ENCODE assay signal across 1 cellular context in the genomic region with DNA sequence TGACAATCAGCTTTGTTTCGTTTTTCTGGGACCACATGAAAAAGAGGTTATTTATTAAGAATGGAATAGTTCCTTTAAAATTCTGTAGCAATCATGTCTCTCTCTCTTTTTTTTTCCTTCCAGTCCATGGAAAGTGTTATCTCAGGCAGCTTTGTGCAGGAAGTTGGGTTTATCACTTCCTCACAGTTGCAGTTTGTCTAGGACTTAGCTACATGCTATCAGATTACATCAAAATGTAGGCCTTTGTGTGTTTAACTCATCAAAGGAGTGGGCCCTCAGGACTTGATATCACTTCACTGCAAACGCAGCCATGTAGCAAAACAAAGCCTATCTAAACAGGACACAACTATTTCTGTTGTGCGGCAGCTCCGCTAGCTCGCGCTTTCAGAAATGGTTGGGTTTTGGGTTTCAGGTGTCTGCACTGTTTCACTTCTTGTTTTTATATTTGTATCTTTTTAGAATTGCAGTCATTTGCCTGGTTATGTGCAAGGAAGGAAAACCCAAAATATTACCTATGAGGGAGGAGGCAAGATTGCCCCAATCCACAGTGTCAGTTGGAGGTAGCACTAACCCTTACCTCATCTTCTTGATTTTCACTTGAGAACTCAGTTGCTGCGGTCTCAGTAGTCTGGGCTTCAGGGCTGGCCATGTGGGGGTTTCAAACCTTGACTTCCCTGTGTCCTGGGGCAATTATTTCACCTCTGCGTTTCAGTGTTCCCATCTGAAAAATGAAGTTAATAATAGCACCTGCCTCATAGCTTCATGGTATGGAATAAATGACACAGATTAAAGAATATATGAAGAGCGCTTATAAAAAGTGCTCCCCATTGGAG.
TF ChIP-seq lines count a peak whose summit lies in the region.

No MANE protein-coding gene starts in this region.

TF ChIP-seq in HepG2, 621 proteins besides CTCF, POLR2A, EP300 and RAD21 (continued from another document and continues in another):
- TF ChIP-seq SALL1 (CRISPR knock-in tag; IDR thresholded peaks at IDR 0.05) = peak; percentile 71
- TF ChIP-seq, protein P1, sequence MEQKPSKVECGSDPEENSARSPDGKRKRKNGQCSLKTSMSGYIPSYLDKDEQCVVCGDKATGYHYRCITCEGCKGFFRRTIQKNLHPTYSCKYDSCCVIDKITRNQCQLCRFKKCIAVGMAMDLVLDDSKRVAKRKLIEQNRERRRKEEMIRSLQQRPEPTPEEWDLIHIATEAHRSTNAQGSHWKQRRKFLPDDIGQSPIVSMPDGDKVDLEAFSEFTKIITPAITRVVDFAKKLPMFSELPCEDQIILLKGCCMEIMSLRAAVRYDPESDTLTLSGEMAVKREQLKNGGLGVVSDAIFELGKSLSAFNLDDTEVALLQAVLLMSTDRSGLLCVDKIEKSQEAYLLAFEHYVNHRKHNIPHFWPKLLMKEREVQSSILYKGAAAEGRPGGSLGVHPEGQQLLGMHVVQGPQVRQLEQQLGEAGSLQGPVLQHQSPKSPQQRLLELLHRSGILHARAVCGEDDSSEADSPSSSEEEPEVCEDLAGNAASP (CRISPR knock-in tag; IDR thresholded peaks at IDR 0.05; ENCODE audit: borderline replicate concordance) = peak; percentile 69; the same call in 1 of the 2 replicates
- TF ChIP-seq AHR (CRISPR knock-in tag; IDR thresholded peaks at IDR 0.05) = no peak
- TF ChIP-seq, protein P2, sequence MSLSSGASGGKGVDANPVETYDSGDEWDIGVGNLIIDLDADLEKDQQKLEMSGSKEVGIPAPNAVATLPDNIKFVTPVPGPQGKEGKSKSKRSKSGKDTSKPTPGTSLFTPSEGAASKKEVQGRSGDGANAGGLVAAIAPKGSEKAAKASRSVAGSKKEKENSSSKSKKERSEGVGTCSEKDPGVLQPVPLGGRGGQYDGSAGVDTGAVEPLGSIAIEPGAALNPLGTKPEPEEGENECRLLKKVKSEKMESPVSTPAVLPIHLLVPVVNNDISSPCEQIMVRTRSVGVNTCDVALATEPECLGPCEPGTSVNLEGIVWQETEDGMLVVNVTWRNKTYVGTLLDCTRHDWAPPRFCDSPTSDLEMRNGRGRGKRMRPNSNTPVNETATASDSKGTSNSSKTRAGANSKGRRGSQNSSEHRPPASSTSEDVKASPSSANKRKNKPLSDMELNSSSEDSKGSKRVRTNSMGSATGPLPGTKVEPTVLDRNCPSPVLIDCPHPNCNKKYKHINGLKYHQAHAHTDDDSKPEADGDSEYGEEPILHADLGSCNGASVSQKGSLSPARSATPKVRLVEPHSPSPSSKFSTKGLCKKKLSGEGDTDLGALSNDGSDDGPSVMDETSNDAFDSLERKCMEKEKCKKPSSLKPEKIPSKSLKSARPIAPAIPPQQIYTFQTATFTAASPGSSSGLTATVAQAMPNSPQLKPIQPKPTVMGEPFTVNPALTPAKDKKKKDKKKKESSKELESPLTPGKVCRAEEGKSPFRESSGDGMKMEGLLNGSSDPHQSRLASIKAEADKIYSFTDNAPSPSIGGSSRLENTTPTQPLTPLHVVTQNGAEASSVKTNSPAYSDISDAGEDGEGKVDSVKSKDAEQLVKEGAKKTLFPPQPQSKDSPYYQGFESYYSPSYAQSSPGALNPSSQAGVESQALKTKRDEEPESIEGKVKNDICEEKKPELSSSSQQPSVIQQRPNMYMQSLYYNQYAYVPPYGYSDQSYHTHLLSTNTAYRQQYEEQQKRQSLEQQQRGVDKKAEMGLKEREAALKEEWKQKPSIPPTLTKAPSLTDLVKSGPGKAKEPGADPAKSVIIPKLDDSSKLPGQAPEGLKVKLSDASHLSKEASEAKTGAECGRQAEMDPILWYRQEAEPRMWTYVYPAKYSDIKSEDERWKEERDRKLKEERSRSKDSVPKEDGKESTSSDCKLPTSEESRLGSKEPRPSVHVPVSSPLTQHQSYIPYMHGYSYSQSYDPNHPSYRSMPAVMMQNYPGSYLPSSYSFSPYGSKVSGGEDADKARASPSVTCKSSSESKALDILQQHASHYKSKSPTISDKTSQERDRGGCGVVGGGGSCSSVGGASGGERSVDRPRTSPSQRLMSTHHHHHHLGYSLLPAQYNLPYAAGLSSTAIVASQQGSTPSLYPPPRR (CRISPR knock-in tag; IDR thresholded peaks at IDR 0.05; ENCODE audit: borderline replicate concordance) = peak; percentile 92
- no peak for TF ChIP-seq NCOA5 (CRISPR knock-in tag; IDR thresholded peaks at IDR 0.05)
- TF ChIP-seq BCL6 (CRISPR knock-in tag; IDR thresholded peaks at IDR 0.05) = peak; percentile 87
- TF ChIP-seq, protein P3, sequence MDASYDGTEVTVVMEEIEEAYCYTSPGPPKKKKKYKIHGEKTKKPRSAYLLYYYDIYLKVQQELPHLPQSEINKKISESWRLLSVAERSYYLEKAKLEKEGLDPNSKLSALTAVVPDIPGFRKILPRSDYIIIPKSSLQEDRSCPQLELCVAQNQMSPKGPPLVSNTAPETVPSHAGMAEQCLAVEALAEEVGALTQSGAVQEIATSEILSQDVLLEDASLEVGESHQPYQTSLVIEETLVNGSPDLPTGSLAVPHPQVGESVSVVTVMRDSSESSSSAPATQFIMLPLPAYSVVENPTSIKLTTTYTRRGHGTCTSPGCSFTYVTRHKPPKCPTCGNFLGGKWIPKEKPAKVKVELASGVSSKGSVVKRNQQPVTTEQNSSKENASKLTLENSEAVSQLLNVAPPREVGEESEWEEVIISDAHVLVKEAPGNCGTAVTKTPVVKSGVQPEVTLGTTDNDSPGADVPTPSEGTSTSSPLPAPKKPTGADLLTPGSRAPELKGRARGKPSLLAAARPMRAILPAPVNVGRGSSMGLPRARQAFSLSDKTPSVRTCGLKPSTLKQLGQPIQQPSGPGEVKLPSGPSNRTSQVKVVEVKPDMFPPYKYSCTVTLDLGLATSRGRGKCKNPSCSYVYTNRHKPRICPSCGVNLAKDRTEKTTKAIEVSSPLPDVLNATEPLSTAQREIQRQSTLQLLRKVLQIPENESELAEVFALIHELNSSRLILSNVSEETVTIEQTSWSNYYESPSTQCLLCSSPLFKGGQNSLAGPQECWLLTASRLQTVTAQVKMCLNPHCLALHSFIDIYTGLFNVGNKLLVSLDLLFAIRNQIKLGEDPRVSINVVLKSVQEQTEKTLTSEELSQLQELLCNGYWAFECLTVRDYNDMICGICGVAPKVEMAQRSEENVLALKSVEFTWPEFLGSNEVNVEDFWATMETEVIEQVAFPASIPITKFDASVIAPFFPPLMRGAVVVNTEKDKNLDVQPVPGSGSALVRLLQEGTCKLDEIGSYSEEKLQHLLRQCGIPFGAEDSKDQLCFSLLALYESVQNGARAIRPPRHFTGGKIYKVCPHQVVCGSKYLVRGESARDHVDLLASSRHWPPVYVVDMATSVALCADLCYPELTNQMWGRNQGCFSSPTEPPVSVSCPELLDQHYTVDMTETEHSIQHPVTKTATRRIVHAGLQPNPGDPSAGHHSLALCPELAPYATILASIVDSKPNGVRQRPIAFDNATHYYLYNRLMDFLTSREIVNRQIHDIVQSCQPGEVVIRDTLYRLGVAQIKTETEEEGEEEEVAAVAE (CRISPR knock-in tag; IDR thresholded peaks at IDR 0.05; ENCODE audit: borderline replicate concordance) = 0 out of 2 replicates have a peak, but pooled peaks have one; percentile 20
- peak; percentile 62; the same call in 1 of the 2 replicates for TF ChIP-seq DPF2 (CRISPR knock-in tag; IDR thresholded peaks at IDR 0.05; ENCODE audit: borderline replicate concordance, low read depth)
- TF ChIP-seq NONO (IDR thresholded peaks at IDR 0.05) = no peak
- no peak; the same call in 1 of the 2 replicates for TF ChIP-seq NONO (CRISPR knock-in tag; conservative IDR thresholded peaks at IDR 0.05)
- TF ChIP-seq, protein P4, sequence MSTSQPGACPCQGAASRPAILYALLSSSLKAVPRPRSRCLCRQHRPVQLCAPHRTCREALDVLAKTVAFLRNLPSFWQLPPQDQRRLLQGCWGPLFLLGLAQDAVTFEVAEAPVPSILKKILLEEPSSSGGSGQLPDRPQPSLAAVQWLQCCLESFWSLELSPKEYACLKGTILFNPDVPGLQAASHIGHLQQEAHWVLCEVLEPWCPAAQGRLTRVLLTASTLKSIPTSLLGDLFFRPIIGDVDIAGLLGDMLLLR (CRISPR knock-in tag; IDR thresholded peaks at IDR 0.05) = no peak
- TF ChIP-seq, protein P5, sequence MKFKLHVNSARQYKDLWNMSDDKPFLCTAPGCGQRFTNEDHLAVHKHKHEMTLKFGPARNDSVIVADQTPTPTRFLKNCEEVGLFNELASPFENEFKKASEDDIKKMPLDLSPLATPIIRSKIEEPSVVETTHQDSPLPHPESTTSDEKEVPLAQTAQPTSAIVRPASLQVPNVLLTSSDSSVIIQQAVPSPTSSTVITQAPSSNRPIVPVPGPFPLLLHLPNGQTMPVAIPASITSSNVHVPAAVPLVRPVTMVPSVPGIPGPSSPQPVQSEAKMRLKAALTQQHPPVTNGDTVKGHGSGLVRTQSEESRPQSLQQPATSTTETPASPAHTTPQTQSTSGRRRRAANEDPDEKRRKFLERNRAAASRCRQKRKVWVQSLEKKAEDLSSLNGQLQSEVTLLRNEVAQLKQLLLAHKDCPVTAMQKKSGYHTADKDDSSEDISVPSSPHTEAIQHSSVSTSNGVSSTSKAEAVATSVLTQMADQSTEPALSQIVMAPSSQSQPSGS (CRISPR knock-in tag; IDR thresholded peaks at IDR 0.05) = 0 out of 2 replicates have a peak, but pooled peaks have one; percentile 29
- TF ChIP-seq KDM5A (IDR thresholded peaks at IDR 0.05; ENCODE audit: borderline replicate concordance, low read length) = no peak
- TF ChIP-seq, protein P6, sequence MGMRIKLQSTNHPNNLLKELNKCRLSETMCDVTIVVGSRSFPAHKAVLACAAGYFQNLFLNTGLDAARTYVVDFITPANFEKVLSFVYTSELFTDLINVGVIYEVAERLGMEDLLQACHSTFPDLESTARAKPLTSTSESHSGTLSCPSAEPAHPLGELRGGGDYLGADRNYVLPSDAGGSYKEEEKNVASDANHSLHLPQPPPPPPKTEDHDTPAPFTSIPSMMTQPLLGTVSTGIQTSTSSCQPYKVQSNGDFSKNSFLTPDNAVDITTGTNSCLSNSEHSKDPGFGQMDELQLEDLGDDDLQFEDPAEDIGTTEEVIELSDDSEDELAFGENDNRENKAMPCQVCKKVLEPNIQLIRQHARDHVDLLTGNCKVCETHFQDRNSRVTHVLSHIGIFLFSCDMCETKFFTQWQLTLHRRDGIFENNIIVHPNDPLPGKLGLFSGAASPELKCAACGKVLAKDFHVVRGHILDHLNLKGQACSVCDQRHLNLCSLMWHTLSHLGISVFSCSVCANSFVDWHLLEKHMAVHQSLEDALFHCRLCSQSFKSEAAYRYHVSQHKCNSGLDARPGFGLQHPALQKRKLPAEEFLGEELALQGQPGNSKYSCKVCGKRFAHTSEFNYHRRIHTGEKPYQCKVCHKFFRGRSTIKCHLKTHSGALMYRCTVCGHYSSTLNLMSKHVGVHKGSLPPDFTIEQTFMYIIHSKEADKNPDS (CRISPR knock-in tag; IDR thresholded peaks at IDR 0.05) = no peak
- TF ChIP-seq ELF3 (CRISPR knock-in tag; IDR thresholded peaks at IDR 0.05) = peak; percentile 87
- TF ChIP-seq, protein P7, sequence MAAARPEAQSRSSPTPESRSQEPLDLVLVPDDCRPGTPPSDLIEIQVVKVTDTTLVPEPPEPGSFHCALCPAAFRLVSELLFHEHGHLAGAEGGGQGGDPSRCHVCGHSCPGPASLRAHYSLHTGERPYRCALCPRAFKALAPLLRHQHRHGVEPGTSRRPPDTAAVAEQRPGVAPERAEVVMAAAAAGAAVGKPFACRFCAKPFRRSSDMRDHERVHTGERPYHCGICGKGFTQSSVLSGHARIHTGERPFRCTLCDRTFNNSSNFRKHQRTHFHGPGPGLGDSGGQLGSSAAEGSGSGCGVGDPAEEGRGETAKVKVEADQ (CRISPR knock-in tag; IDR thresholded peaks at IDR 0.05; ENCODE audit: borderline replicate concordance) = 0 out of 2 replicates have a peak, but pooled peaks have one; percentile 10
- TF ChIP-seq ZNF792 (CRISPR knock-in tag; IDR thresholded peaks at IDR 0.05) = 0 out of 2 replicates have a peak, but pooled peaks have one; percentile 18
- TF ChIP-seq, protein P8, sequence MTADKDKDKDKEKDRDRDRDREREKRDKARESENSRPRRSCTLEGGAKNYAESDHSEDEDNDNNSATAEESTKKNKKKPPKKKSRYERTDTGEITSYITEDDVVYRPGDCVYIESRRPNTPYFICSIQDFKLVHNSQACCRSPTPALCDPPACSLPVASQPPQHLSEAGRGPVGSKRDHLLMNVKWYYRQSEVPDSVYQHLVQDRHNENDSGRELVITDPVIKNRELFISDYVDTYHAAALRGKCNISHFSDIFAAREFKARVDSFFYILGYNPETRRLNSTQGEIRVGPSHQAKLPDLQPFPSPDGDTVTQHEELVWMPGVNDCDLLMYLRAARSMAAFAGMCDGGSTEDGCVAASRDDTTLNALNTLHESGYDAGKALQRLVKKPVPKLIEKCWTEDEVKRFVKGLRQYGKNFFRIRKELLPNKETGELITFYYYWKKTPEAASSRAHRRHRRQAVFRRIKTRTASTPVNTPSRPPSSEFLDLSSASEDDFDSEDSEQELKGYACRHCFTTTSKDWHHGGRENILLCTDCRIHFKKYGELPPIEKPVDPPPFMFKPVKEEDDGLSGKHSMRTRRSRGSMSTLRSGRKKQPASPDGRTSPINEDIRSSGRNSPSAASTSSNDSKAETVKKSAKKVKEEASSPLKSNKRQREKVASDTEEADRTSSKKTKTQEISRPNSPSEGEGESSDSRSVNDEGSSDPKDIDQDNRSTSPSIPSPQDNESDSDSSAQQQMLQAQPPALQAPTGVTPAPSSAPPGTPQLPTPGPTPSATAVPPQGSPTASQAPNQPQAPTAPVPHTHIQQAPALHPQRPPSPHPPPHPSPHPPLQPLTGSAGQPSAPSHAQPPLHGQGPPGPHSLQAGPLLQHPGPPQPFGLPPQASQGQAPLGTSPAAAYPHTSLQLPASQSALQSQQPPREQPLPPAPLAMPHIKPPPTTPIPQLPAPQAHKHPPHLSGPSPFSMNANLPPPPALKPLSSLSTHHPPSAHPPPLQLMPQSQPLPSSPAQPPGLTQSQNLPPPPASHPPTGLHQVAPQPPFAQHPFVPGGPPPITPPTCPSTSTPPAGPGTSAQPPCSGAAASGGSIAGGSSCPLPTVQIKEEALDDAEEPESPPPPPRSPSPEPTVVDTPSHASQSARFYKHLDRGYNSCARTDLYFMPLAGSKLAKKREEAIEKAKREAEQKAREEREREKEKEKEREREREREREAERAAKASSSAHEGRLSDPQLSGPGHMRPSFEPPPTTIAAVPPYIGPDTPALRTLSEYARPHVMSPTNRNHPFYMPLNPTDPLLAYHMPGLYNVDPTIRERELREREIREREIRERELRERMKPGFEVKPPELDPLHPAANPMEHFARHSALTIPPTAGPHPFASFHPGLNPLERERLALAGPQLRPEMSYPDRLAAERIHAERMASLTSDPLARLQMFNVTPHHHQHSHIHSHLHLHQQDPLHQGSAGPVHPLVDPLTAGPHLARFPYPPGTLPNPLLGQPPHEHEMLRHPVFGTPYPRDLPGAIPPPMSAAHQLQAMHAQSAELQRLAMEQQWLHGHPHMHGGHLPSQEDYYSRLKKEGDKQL (CRISPR knock-in tag; IDR thresholded peaks at IDR 0.05; ENCODE audit: low read depth) = peak; percentile 95; the same call in 1 of the 2 replicates
- 0 out of 2 replicates have a peak, but pooled peaks have one; percentile 19 for TF ChIP-seq RBFOX2 (IDR thresholded peaks at IDR 0.05; ENCODE audit: low read depth, low read length)
- no peak for TF ChIP-seq FOXA1 (IDR thresholded peaks at IDR 0.05)
- TF ChIP-seq FOXA1 (CRISPR knock-in tag; IDR thresholded peaks at IDR 0.05) = peak; percentile 93
- TF ChIP-seq, protein P9, sequence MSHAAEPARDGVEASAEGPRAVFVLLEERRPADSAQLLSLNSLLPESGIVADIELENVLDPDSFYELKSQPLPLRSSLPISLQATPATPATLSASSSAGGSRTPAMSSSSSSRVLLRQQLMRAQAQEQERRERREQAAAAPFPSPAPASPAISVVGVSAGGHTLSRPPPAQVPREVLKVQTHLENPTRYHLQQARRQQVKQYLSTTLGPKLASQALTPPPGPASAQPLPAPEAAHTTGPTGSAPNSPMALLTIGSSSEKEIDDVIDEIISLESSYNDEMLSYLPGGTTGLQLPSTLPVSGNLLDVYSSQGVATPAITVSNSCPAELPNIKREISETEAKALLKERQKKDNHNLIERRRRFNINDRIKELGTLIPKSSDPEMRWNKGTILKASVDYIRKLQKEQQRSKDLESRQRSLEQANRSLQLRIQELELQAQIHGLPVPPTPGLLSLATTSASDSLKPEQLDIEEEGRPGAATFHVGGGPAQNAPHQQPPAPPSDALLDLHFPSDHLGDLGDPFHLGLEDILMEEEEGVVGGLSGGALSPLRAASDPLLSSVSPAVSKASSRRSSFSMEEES (CRISPR knock-in tag; IDR thresholded peaks at IDR 0.05) = peak; percentile 42; the same call in 1 of the 2 replicates
